In the genomic region with DNA sequence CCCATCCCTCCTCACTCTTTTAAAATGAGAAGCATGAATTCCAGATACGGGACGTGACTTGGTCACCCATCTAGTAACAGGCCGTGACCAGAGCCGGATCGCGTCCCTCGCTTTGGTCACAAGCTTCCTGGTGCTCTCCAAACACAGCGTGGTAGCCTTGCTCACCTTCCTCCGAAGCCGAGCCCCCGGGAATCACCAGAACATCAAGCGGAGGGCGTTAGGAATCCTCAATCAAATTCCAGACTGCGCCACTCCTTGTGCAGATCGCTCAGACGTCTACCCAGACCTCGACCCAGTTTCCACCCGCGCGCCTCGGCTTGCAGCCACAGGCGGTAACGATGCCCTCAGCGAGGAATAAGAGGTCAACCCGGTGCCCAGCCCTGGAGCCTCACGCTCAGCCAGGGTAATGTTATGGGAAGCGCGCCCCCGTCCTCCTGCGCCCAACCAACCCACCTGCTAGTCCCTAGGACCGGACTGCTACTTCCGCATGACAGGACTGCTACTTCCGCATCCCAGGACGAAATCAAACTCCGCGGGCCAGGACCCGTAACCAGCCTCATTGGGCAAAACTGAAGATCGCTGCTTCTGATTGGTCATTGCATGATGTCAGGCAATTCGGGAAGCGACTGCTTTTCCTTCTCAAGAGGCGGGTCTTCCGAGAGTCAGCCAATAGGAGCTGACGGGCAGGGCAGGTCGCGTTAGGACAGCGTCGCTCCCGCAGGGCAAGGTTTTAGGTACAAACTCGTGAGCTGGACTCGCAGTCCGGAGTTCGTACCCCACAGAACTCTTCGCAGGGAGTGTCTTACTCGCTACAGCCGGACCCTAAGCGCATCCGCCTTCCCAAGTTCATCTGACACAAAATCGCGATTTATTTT, we compare ENCODE assay signal across 8 cellular contexts. TPM values are rescaled to one million over a fixed set of nuclear protein-coding genes. Genes with fewer than 3 reads are reported as not detected.
DNase-seq lines count a peak whose midpoint lies in the region; ATAC-seq and TF ChIP-seq lines count a peak whose summit lies in the region.

A gene (minus strand): TSS at position 501 of the 875 bp plus-strand sequence. CDS start 1,212 bp downstream, outside the sequence.

- peak within 1 kb of the TSS; percentile 46 for H3K9ac ChIP-seq in mucosa of stomach (ENCODE audit: low read length)

- 0% methylated on average over 59 of the region's 59 CpGs for WGBS in esophagus, 2 donors

- H3K27me3 ChIP-seq in esophagus (ENCODE audit: control insufficient read depth in 1 of 2, insufficient read depth in 2 of 2, low read length in 2 of 2) (no peaks in the 10 kb centered on the region), mucosa of stomach (ENCODE audit: control insufficient read depth, insufficient read depth, low read length) (no peaks in the 10 kb centered on the region)

- peak; percentile 98 for ATAC-seq in GM21737 (IDR thresholded peaks at IDR 0.05; ENCODE audit: unreplicated experiment)

- peak within 1 kb of the TSS; percentile 72 to 83 for H3K4me3 ChIP-seq in esophagus (ENCODE audit: low read depth in 1 of 2, low read length in 2 of 2)
- H3K4me3 ChIP-seq in mucosa of stomach (ENCODE audit: low read length): peak within 1 kb of the TSS; percentile 86

- DNase-seq in DMS79 (lab: John Stamatoyannopoulos, UW) (peak; percentile 97), KG1 (lab: John Stamatoyannopoulos, UW) (peak; percentile 92)
- DNase-seq in activated T-cell treated with anti-CD3 and anti-CD28 coated beads, Interleukin-2, amount 50 U/mL, for 1 hour: peak; percentile 83
- peak; percentile 91 for DNase-seq in stimulated activated CD8-positive, alpha-beta memory T cell treated with anti-CD3 and anti-CD28 coated beads, Interleukin-4, amount 100 ng/mL, for 48 hours

- no peak within 1 kb of the TSS for H3K27ac ChIP-seq in esophagus (ENCODE audit: low read depth in 2 of 2, low read length in 1 of 2)

- H3K4me1 ChIP-seq in esophagus (ENCODE audit: control insufficient read depth in 2 of 2, insufficient read depth in 2 of 2, low read length in 1 of 2) (peaks cover 0 to 5% of the 10 kb centered on the region in 2 donors), mucosa of stomach (ENCODE audit: control insufficient read depth, insufficient read depth, low read length) (no peaks in the 10 kb centered on the region)

- no peaks in the 10 kb centered on the region for H3K36me3 ChIP-seq in esophagus (ENCODE audit: control insufficient read depth in 2 of 2, insufficient read depth in 2 of 2, low read length in 1 of 2)
- no peaks in the 10 kb centered on the region for H3K36me3 ChIP-seq in mucosa of stomach (ENCODE audit: control insufficient read depth, insufficient read depth, low read length)

- H3K9me3 ChIP-seq in esophagus (ENCODE audit: control insufficient read depth in 2 of 2, insufficient read depth in 1 of 2, low read depth in 1 of 2, low read length in 1 of 2): no peaks in the 10 kb centered on the region
- H3K9me3 ChIP-seq in mucosa of stomach (ENCODE audit: control insufficient read depth, low read length): no peaks in the 10 kb centered on the region

TF ChIP-seq in PFSK-1, 5 proteins besides CTCF, POLR2A, EP300 and RAD21:
- TF ChIP-seq, protein P1, sequence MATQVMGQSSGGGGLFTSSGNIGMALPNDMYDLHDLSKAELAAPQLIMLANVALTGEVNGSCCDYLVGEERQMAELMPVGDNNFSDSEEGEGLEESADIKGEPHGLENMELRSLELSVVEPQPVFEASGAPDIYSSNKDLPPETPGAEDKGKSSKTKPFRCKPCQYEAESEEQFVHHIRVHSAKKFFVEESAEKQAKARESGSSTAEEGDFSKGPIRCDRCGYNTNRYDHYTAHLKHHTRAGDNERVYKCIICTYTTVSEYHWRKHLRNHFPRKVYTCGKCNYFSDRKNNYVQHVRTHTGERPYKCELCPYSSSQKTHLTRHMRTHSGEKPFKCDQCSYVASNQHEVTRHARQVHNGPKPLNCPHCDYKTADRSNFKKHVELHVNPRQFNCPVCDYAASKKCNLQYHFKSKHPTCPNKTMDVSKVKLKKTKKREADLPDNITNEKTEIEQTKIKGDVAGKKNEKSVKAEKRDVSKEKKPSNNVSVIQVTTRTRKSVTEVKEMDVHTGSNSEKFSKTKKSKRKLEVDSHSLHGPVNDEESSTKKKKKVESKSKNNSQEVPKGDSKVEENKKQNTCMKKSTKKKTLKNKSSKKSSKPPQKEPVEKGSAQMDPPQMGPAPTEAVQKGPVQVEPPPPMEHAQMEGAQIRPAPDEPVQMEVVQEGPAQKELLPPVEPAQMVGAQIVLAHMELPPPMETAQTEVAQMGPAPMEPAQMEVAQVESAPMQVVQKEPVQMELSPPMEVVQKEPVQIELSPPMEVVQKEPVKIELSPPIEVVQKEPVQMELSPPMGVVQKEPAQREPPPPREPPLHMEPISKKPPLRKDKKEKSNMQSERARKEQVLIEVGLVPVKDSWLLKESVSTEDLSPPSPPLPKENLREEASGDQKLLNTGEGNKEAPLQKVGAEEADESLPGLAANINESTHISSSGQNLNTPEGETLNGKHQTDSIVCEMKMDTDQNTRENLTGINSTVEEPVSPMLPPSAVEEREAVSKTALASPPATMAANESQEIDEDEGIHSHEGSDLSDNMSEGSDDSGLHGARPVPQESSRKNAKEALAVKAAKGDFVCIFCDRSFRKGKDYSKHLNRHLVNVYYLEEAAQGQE (IDR thresholded peaks at IDR 0.05; ENCODE audit: insufficient read depth in 1 of 2, low read depth in 2 of 2, low read length in 2 of 2): peak in 1 of 2 experiments; percentile 66; a peak in 1 of 4 replicates
- TF ChIP-seq POLR2AphosphoS5 (IDR thresholded peaks at IDR 0.05; ENCODE audit: low read depth, low read length) (peak; percentile 96), FOXP2 (optimal IDR thresholded peaks at IDR 0.05; ENCODE audit: borderline replicate concordance, extremely low read depth, extremely low read length, insufficient read depth) (peak; percentile 39), SIN3A (IDR thresholded peaks at IDR 0.05; ENCODE audit: borderline replicate concordance, insufficient read depth, low read length) (peak; percentile 98), TAF1 (IDR thresholded peaks at IDR 0.05; ENCODE audit: borderline replicate concordance, insufficient read depth, low read length) (peak; percentile 76; the same call in 1 of the 2 replicates)
TF ChIP-seq in PFSK-1: peak in this region for 5.

RNA-seq across cellular contexts. Expression of the gene that starts here (rescaled TPM):
- polyA plus RNA-seq in PFSK-1 (2012; ENCODE audit: insufficient read length, low read depth): 7.4 TPM
- 1 to 10 TPM; 1.7 to 3.2 TPM for polyA plus RNA-seq in esophagus
